ENCODE assay signal across 36 cellular contexts in the genomic region with DNA sequence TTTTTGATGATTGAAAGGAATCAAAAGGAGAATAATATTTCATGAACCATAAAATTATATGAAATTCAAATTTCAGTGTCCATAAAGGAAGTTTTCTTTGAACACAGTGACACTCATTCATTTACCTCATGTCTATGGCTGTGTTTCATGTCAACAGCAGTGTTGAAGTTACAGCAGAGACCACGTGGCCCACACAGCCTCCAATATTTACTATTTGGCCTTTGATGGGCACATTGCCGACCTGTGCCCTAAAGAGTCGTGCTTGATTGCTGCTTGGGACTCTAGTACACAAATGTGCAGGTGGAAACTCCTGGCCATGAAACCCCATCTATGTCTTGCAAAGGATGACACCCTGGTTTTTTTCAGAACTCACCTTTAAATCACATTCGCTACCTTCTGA. TPM values are rescaled to one million over a fixed set of nuclear protein-coding genes. Genes with fewer than 3 reads are reported as not detected.
"Had no signal": no experiment of that assay in that cellular context is flagged by ENCODE, and none has a peak within 500 bp of the region (broad histone marks: within the 10 kb centered on the region; RNA-seq: fewer than 3 reads in every experiment).

No MANE protein-coding gene starts in this region.

- FAIRE-seq: astrocyte had no signal

- H3K9me3 ChIP-seq: adrenal gland, ascending aorta, body of pancreas, breast epithelium had no signal

- H3K27me3 ChIP-seq: adrenal gland, ascending aorta, body of pancreas, brain microvascular endothelial cell, breast epithelium, cardiac muscle cell had no signal

- H3K4me3 ChIP-seq: adrenal gland, ascending aorta, body of pancreas, breast epithelium, cardiac muscle cell had no signal

- H3K27ac ChIP-seq: adrenal gland, ascending aorta, body of pancreas, brain microvascular endothelial cell, breast epithelium, cardiac muscle cell had no signal

- ATAC-seq: activated naive CD4-positive, alpha-beta T cell treated with anti-CD3 and anti-CD28 coated beads, Interleukin-2, amount 50 U/mL, for 72 hours; activated naive CD8-positive, alpha-beta T cell treated with anti-CD3 and anti-CD28 coated beads, Interleukin-2, amount 50 U/mL, for 24 hours; activated T-cell treated with anti-CD3 and anti-CD28 coated beads, Interleukin-2, amount 50 U/mL, for 4 hours; activated T-cell treated with anti-CD3 and anti-CD28 coated beads, Interleukin-2, amount 50 U/mL, for 72 hours; activated T-helper 17 cell treated with anti-CD3 and anti-CD28 coated beads, Interleukin-2, amount 50 U/mL, for 72 hours; body of pancreas had no signal

- H3K4me1 ChIP-seq: adrenal gland, ascending aorta, body of pancreas, breast epithelium had no signal

- H3K36me3 ChIP-seq: adrenal gland, ascending aorta, brain microvascular endothelial cell, breast epithelium, cardiac muscle cell had no signal

- DNase-seq: activated effector memory CD4-positive, alpha-beta T cell treated with anti-CD3 and anti-CD28 coated beads, Interleukin-2, amount 50 U/mL, for 16 hours; activated effector memory CD4-positive, alpha-beta T cell treated with Interleukin-2 at 50 U/mL for 16 hours; activated gamma-delta T cell; activated gamma-delta T cell treated with Interleukin-2 at 50 U/mL for 16 hours; activated naive CD4-positive, alpha-beta T cell; activated naive CD4-positive, alpha-beta T cell treated with anti-CD3 and anti-CD28 coated beads for 36 hours; activated naive CD4-positive, alpha-beta T cell treated with anti-CD3 and anti-CD28 coated beads, Interleukin-2, amount 10 ng/mL, durations not matched to agents 7 days and 5 days; activated naive CD4-positive, alpha-beta T cell treated with anti-CD3 and anti-CD28 coated beads, Interleukin-2, amount 50 U/mL, for 16 hours; activated naive CD4-positive, alpha-beta T cell treated with Interleukin-2 at 50 U/mL for 16 hours; activated naive CD8-positive, alpha-beta T cell treated with anti-CD3 and anti-CD28 coated beads for 36 hours; activated naive CD8-positive, alpha-beta T cell treated with anti-CD3 and anti-CD28 coated beads, Interleukin-2, amount 10 ng/mL, durations not matched to agents 7 days and 5 days; activated naive CD8-positive, alpha-beta T cell treated with anti-CD3 and anti-CD28 coated beads, Interleukin-2, amount 50 U/mL, for 24 hours; activated T-cell treated with anti-CD3 and anti-CD28 coated beads, Interleukin-2, amount 50 U/mL, for 1 hour; activated T-cell treated with anti-CD3 and anti-CD28 coated beads, Interleukin-2, amount 50 U/mL, for 24 hours; activated T-cell treated with anti-CD3 and anti-CD28 coated beads, Interleukin-2, amount 50 U/mL, for 4 hours; activated T-cell treated with anti-CD3 and anti-CD28 coated beads, Interleukin-2, amount 50 U/mL, for 48 hours; activated T-cell treated with anti-CD3 and anti-CD28 coated beads, Interleukin-2, amount 50 U/mL, for 72 hours; amniotic stem cell; amygdala; anterior cingulate cortex; aorta; body of pancreas; brain microvascular endothelial cell; caudate nucleus; central memory CD4-positive, alpha-beta T cell; cerebellar nuclear complex had no signal

RNA-seq across cellular contexts. Expression of gene CES1, which starts 57.0 kb away (rescaled TPM):
- total RNA-seq: activated naive CD4-positive, alpha-beta T cell treated with anti-CD3 and anti-CD28 coated beads for 36 hours; activated naive CD4-positive, alpha-beta T cell treated with anti-CD3 and anti-CD28 coated beads, Interleukin-2, amount 50 U/mL, for 72 hours; activated naive CD8-positive, alpha-beta T cell treated with anti-CD3 and anti-CD28 coated beads for 36 hours; activated naive CD8-positive, alpha-beta T cell treated with anti-CD3 and anti-CD28 coated beads, Interleukin-2, amount 10 ng/mL, durations not matched to agents 7 days and 5 days; activated T-cell treated with anti-CD3 and anti-CD28 coated beads, Interleukin-2, amount 50 U/mL, for 72 hours; activated T-helper 1 cell treated with anti-CD3 and anti-CD28 coated beads, Interleukin-12 subunit alpha, Interleukin-12 subunit beta, Interleukin-2, Interleukin-4 antibody, amounts not matched to agents 30 ng/mL and 10 ng/mL and 1 ng/mL, durations not matched to agents 14 hours and 24 hours and 36 hours; activated T-helper 17 cell treated with anti-CD3 and anti-CD28 coated beads, Interleukin-2, amount 50 U/mL, for 72 hours; activated T-helper 2 cell treated with anti-CD3 and anti-CD28 coated beads, Interferon-gamma antibody, Interleukin-2, Interleukin-4, amounts not matched to agents 10 μg/mL and 5 μg/mL and 100 μg/mL, durations not matched to agents 14 hours and 24 hours and 36 hours; astrocyte; cardiac muscle cell; chondrocyte had no signal
- polyA plus RNA-seq: cardiac muscle cell had no signal
